Comparison of ENCODE assay signal across 12 cellular contexts in genomic region chr6:143746202-143747119, GRCh38.
DNase-seq lines count a peak whose midpoint lies in the region; ATAC-seq and TF ChIP-seq lines count a peak whose summit lies in the region.
"Had no signal": no experiment of that assay in that cellular context is flagged by ENCODE, and none has a peak within 500 bp of the region (broad histone marks: within the 10 kb centered on the region; RNA-seq: fewer than 3 reads in every experiment).

No MANE protein-coding gene starts in this region.

- H3K4me1 ChIP-seq in HUES6 (ENCODE audit: control insufficient read depth, insufficient read depth, low read length), result peaks cover 88% of the 10 kb centered on the region
- peaks cover 52% of the 10 kb centered on the region for H3K4me1 ChIP-seq in body of pancreas
- peaks cover 41% of the 10 kb centered on the region for H3K4me1 ChIP-seq in stomach smooth muscle (ENCODE audit: control insufficient read depth, insufficient read depth, low read length)

- H3K4me3 ChIP-seq in HUES6 (ENCODE audit: low read depth, low read length) (peak overlapping the region; percentile 38), body of pancreas (no peak overlapping the region), stomach smooth muscle (ENCODE audit: low read length in 2 of 2) (peak overlapping the region; percentile 63 to 65)

- peak overlapping the region; percentile 66 for H3K9ac ChIP-seq in HUES6 (ENCODE audit: low read length)
- H3K9ac ChIP-seq in stomach smooth muscle (ENCODE audit: low read length in 2 of 2), result peak overlapping the region; percentile 22 to 56

- TF ChIP-seq CTCF in body of pancreas (IDR thresholded peaks at IDR 0.05), result no peak

- H3K36me3 ChIP-seq in HUES6 (ENCODE audit: control insufficient read depth, insufficient read depth, low read length) (no peaks in the 10 kb centered on the region), body of pancreas (replicated peaks in 1 of 2; ENCODE audit: insufficient read depth in 1 of 2, low read depth in 2 of 2) (no peaks in the 10 kb centered on the region), stomach smooth muscle (ENCODE audit: control insufficient read depth in 2 of 2, insufficient read depth in 2 of 2, low read length in 2 of 2) (no peaks in the 10 kb centered on the region)

- intact Hi-C loops in body of pancreas (cut with DNase I), result no loop called here

- no peaks in the 10 kb centered on the region for H3K27me3 Mint-ChIP-seq in activated CD8-positive, alpha-beta memory T cell treated with anti-CD3 and anti-CD28 coated beads, Interleukin-2, amount 10 ng/mL, durations not matched to agents 7 days and 5 days

- CTCF ChIA-PET in activated CD8-positive, alpha-beta memory T cell treated with anti-CD3 and anti-CD28 coated beads, Interleukin-2, amount 10 ng/mL, durations not matched to agents 7 days and 5 days (lab: Charles Lee), result no interaction called here

- peak overlapping the region; percentile 85 for H3K27ac ChIP-seq in HUES6 (ENCODE audit: low read depth, low read length)
- peak overlapping the region; percentile 66 to 84 (median 78) for H3K27ac ChIP-seq in body of pancreas
- H3K27ac ChIP-seq in stomach smooth muscle (ENCODE audit: low read length), result peak overlapping the region; percentile 89

- WGBS in body of pancreas, 2 donors, result 14 to 26% methylated on average over 10 to 12 of the region's 12 CpGs

- TF ChIP-seq POLR2A in body of pancreas (IDR thresholded peaks at IDR 0.05), result no peak

- DNase-seq in body of pancreas, result peak in 3 of 4 donors; percentile 35 to 68 (median 65)
- DNase-seq in left kidney (ENCODE audit: low read depth, low spot score), result peak; percentile 18
- DNase-seq in NCI-H82 treated with DMSO at 0.1 percent for 48 hours (lab: John Stamatoyannopoulos, UW; ENCODE audit: unreplicated experiment), result no peak
- DNase-seq in activated CD4-positive, alpha-beta T cell treated with anti-CD3 and anti-CD28 coated beads, Interleukin-2, amount 50 U/mL, for 1 hour, result no peak
- DNase-seq in activated CD8-positive, alpha-beta memory T cell treated with anti-CD3 and anti-CD28 coated beads, Interleukin-2, amount 10 ng/mL, durations not matched to agents 7 days and 5 days, result no peak
- DNase-seq: activated gamma-delta T cell treated with Interleukin-2 at 50 U/mL for 16 hours; effector CD4-positive, alpha-beta T cell; mammary epithelial cell; NCI-H1694 had no signal

- H3K9me3 Mint-ChIP-seq in activated CD8-positive, alpha-beta memory T cell treated with anti-CD3 and anti-CD28 coated beads, Interleukin-2, amount 10 ng/mL, durations not matched to agents 7 days and 5 days (ENCODE audit: low read depth), result no peaks in the 10 kb centered on the region

- H3K4me1 Mint-ChIP-seq in activated CD8-positive, alpha-beta memory T cell treated with anti-CD3 and anti-CD28 coated beads, Interleukin-2, amount 10 ng/mL, durations not matched to agents 7 days and 5 days, result no peaks in the 10 kb centered on the region

- H3K27me3 ChIP-seq in HUES6 (ENCODE audit: control insufficient read depth, insufficient read depth, low read length) (no peaks in the 10 kb centered on the region), body of pancreas (no peaks in the 10 kb centered on the region), stomach smooth muscle (ENCODE audit: control insufficient read depth in 1 of 2, insufficient read depth in 2 of 2, low read length in 2 of 2) (no peaks in the 10 kb centered on the region)

- no peaks in the 10 kb centered on the region for H3K36me3 Mint-ChIP-seq in activated CD8-positive, alpha-beta memory T cell treated with anti-CD3 and anti-CD28 coated beads, Interleukin-2, amount 10 ng/mL, durations not matched to agents 7 days and 5 days

- H3K9me3 ChIP-seq in HUES6 (ENCODE audit: control insufficient read depth, insufficient read depth, low read depth, low read length), result no peaks in the 10 kb centered on the region
- no peaks in the 10 kb centered on the region for H3K9me3 ChIP-seq in body of pancreas
- no peaks in the 10 kb centered on the region for H3K9me3 ChIP-seq in stomach smooth muscle (ENCODE audit: control insufficient read depth in 2 of 2, low read length in 2 of 2)

- ATAC-seq in body of pancreas (peak; percentile 15), HG03175 (IDR thresholded peaks at IDR 0.05; ENCODE audit: unreplicated experiment) (no peak)
- no peak for ATAC-seq in activated CD8-positive, alpha-beta memory T cell treated with anti-CD3 and anti-CD28 coated beads, Interleukin-2, amount 10 ng/mL, durations not matched to agents 7 days and 5 days

- H3K4me3 Mint-ChIP-seq in activated CD8-positive, alpha-beta memory T cell treated with anti-CD3 and anti-CD28 coated beads, Interleukin-2, amount 10 ng/mL, durations not matched to agents 7 days and 5 days, result no peak overlapping the region

- no peak overlapping the region for H3K27ac Mint-ChIP-seq in activated CD8-positive, alpha-beta memory T cell treated with anti-CD3 and anti-CD28 coated beads, Interleukin-2, amount 10 ng/mL, durations not matched to agents 7 days and 5 days

Comparison
In these comparisons a context has a peak if more than half of its experiments do, and no peak if none do; other contexts are left out.
1. H3K4me3 ChIP-seq: peak in HUES6 (single experiment) and stomach smooth muscle (2 of 2); none in body of pancreas (0 of 2).
2. DNase-seq: peak in body of pancreas (3 of 4) and left kidney (single experiment); none in NCI-H82 treated with DMSO at 0.1 percent for 48 hours (single experiment), activated CD4-positive, alpha-beta T cell treated with anti-CD3 and anti-CD28 coated beads, Interleukin-2, amount 50 U/mL, for 1 hour (single experiment) and activated CD8-positive, alpha-beta memory T cell treated with anti-CD3 and anti-CD28 coated beads, Interleukin-2, amount 10 ng/mL, durations not matched to agents 7 days and 5 days (single experiment).
3. Peak in every context shown above with its lines, with median percentiles within 50 percentile points of each other: H3K27ac ChIP-seq.